ENCODE assay signal across 16 cellular contexts in genomic region chr14:68470361-68470760, GRCh38.
DNase-seq lines count a peak whose midpoint lies in the region; ATAC-seq and TF ChIP-seq lines count a peak whose summit lies in the region.
"Had no signal": no experiment of that assay in that cellular context is flagged by ENCODE, and none has a peak within 500 bp of the region (broad histone marks: within the 10 kb centered on the region; RNA-seq: fewer than 3 reads in every experiment).

No MANE protein-coding gene starts in this region.

- peaks cover 48% of the 10 kb centered on the region for H3K4me1 ChIP-seq in iPS-20b (ENCODE audit: insufficient read depth, low read length)
- H3K4me1 ChIP-seq in thyroid gland, result peaks cover 26 to 88% of the 10 kb centered on the region in 2 donors

- no peak for TF ChIP-seq CTCF in thyroid gland (IDR thresholded peaks at IDR 0.05)

- H3K27ac ChIP-seq in iPS-20b (ENCODE audit: low read length) (peak overlapping the region; percentile 86), thyroid gland (peak overlapping the region; percentile 92 to 97 (median 94))

- 94 to 98% methylated on average over 1 of the region's 1 CpG for WGBS in thyroid gland, 2 donors

- H3K9ac ChIP-seq in iPS-20b (ENCODE audit: low read depth, low read length), result peak overlapping the region; percentile 47; the same call in 1 of the 2 replicates

- peak overlapping the region; percentile 21 for H3K27ac Mint-ChIP-seq in activated naive CD8-positive, alpha-beta T cell treated with anti-CD3 and anti-CD28 coated beads, Interleukin-2, amount 50 U/mL, for 24 hours
- no peak overlapping the region for H3K27ac Mint-ChIP-seq in activated naive CD8-positive, alpha-beta T cell treated with anti-CD3 and anti-CD28 coated beads for 36 hours
- peak overlapping the region; percentile 62 for H3K27ac Mint-ChIP-seq in activated T-helper 2 cell treated with anti-CD3 and anti-CD28 coated beads, Interferon-gamma antibody, Interleukin-2, Interleukin-4, amounts not matched to agents 10 μg/mL and 5 μg/mL and 100 μg/mL, durations not matched to agents 14 hours and 24 hours and 36 hours

- H3K9me3 Mint-ChIP-seq in activated naive CD8-positive, alpha-beta T cell treated with anti-CD3 and anti-CD28 coated beads, Interleukin-2, amount 50 U/mL, for 24 hours, result no peaks in the 10 kb centered on the region
- H3K9me3 Mint-ChIP-seq in activated naive CD8-positive, alpha-beta T cell treated with anti-CD3 and anti-CD28 coated beads for 36 hours, result no peaks in the 10 kb centered on the region
- no peaks in the 10 kb centered on the region for H3K9me3 Mint-ChIP-seq in activated T-helper 2 cell treated with anti-CD3 and anti-CD28 coated beads, Interferon-gamma antibody, Interleukin-2, Interleukin-4, amounts not matched to agents 10 μg/mL and 5 μg/mL and 100 μg/mL, durations not matched to agents 14 hours and 24 hours and 36 hours
- H3K9me3 Mint-ChIP-seq: central memory CD8-positive, alpha-beta T cell; naive thymus-derived CD4-positive, alpha-beta T cell had no signal

- DNase-seq in activated naive CD8-positive, alpha-beta T cell treated with anti-CD3 and anti-CD28 coated beads, Interleukin-2, amount 50 U/mL, for 24 hours, result no peak
- DNase-seq in activated naive CD8-positive, alpha-beta T cell treated with anti-CD3 and anti-CD28 coated beads for 36 hours, result no peak
- no peak for DNase-seq in activated T-helper 2 cell treated with anti-CD3 and anti-CD28 coated beads, Interferon-gamma antibody, Interleukin-2, Interleukin-4, amounts not matched to agents 10 μg/mL and 5 μg/mL and 100 μg/mL, durations not matched to agents 14 hours and 24 hours and 36 hours (ENCODE audit: low spot score)
- DNase-seq in thyroid gland (no peak), midbrain (lab: John Stamatoyannopoulos, UW) (no peak), erythroblast (lab: John Stamatoyannopoulos, UW) (no peak)
- DNase-seq: activated T-cell treated with anti-CD3 and anti-CD28 coated beads for 4 hours; Calu3; naive thymus-derived CD4-positive, alpha-beta T cell; NCI-H1694; SHP77; T-helper 2 cell had no signal

- H3K27me3 ChIP-seq in iPS-20b (ENCODE audit: insufficient read depth, low read length), result no peaks in the 10 kb centered on the region
- no peaks in the 10 kb centered on the region for H3K27me3 ChIP-seq in thyroid gland

- H3K4me1 Mint-ChIP-seq in activated naive CD8-positive, alpha-beta T cell treated with anti-CD3 and anti-CD28 coated beads, Interleukin-2, amount 50 U/mL, for 24 hours, result peaks cover 35% of the 10 kb centered on the region
- H3K4me1 Mint-ChIP-seq in activated naive CD8-positive, alpha-beta T cell treated with anti-CD3 and anti-CD28 coated beads for 36 hours, result peaks cover 24% of the 10 kb centered on the region
- peaks cover 26% of the 10 kb centered on the region for H3K4me1 Mint-ChIP-seq in activated T-helper 2 cell treated with anti-CD3 and anti-CD28 coated beads, Interferon-gamma antibody, Interleukin-2, Interleukin-4, amounts not matched to agents 10 μg/mL and 5 μg/mL and 100 μg/mL, durations not matched to agents 14 hours and 24 hours and 36 hours (ENCODE audit: low read depth)

- intact Hi-C loops in activated T-helper 2 cell treated with anti-CD3 and anti-CD28 coated beads, Interferon-gamma antibody, Interleukin-2, Interleukin-4, amounts not matched to agents 10 μg/mL and 5 μg/mL and 100 μg/mL, durations not matched to agents 14 hours and 24 hours and 36 hours (cut with micrococcal nuclease), result no loop called here
- intact Hi-C loops in thyroid gland (cut with DNase I), result no loop called here

- TF ChIP-seq POLR2A in thyroid gland (IDR thresholded peaks at IDR 0.05) (no peak), erythroblast (IDR thresholded peaks at IDR 0.05; ENCODE audit: low read length) (no peak)

- H3K4me3 ChIP-seq in iPS-20b (ENCODE audit: low read length) (peak overlapping the region; percentile 9; the same call in 1 of the 2 replicates), thyroid gland (replicated peaks in 1 of 3) (no peak overlapping the region)

- no peak for ATAC-seq in activated naive CD8-positive, alpha-beta T cell treated with anti-CD3 and anti-CD28 coated beads, Interleukin-2, amount 50 U/mL, for 24 hours
- ATAC-seq in GM18517 (IDR thresholded peaks at IDR 0.05; ENCODE audit: unreplicated experiment), result no peak
- ATAC-seq: left ventricle myocardium superior; naive thymus-derived CD4-positive, alpha-beta T cell had no signal

- H3K36me3 Mint-ChIP-seq in activated naive CD8-positive, alpha-beta T cell treated with anti-CD3 and anti-CD28 coated beads, Interleukin-2, amount 50 U/mL, for 24 hours (ENCODE audit: low read depth), result no peaks in the 10 kb centered on the region
- peaks cover 4% of the 10 kb centered on the region for H3K36me3 Mint-ChIP-seq in activated naive CD8-positive, alpha-beta T cell treated with anti-CD3 and anti-CD28 coated beads for 36 hours
- peaks cover 4% of the 10 kb centered on the region for H3K36me3 Mint-ChIP-seq in activated T-helper 2 cell treated with anti-CD3 and anti-CD28 coated beads, Interferon-gamma antibody, Interleukin-2, Interleukin-4, amounts not matched to agents 10 μg/mL and 5 μg/mL and 100 μg/mL, durations not matched to agents 14 hours and 24 hours and 36 hours (ENCODE audit: low read depth)

- no peaks in the 10 kb centered on the region for H3K9me3 ChIP-seq in iPS-20b (ENCODE audit: insufficient read depth, low read depth, low read length)
- H3K9me3 ChIP-seq in thyroid gland, result no peaks in the 10 kb centered on the region

- H3K36me3 ChIP-seq in iPS-20b (ENCODE audit: insufficient read depth, low read depth, low read length), result no peaks in the 10 kb centered on the region
- no peaks in the 10 kb centered on the region for H3K36me3 ChIP-seq in thyroid gland

- H3K4me3 Mint-ChIP-seq in activated naive CD8-positive, alpha-beta T cell treated with anti-CD3 and anti-CD28 coated beads, Interleukin-2, amount 50 U/mL, for 24 hours, result no peak overlapping the region
- H3K4me3 Mint-ChIP-seq in activated naive CD8-positive, alpha-beta T cell treated with anti-CD3 and anti-CD28 coated beads for 36 hours, result no peak overlapping the region
- H3K4me3 Mint-ChIP-seq in activated T-helper 2 cell treated with anti-CD3 and anti-CD28 coated beads, Interferon-gamma antibody, Interleukin-2, Interleukin-4, amounts not matched to agents 10 μg/mL and 5 μg/mL and 100 μg/mL, durations not matched to agents 14 hours and 24 hours and 36 hours (ENCODE audit: low read depth), result no peak overlapping the region
- H3K4me3 Mint-ChIP-seq: central memory CD8-positive, alpha-beta T cell; naive thymus-derived CD4-positive, alpha-beta T cell had no signal

- H3K27me3 Mint-ChIP-seq in activated naive CD8-positive, alpha-beta T cell treated with anti-CD3 and anti-CD28 coated beads, Interleukin-2, amount 50 U/mL, for 24 hours, result no peaks in the 10 kb centered on the region
- H3K27me3 Mint-ChIP-seq in activated naive CD8-positive, alpha-beta T cell treated with anti-CD3 and anti-CD28 coated beads for 36 hours, result no peaks in the 10 kb centered on the region
- H3K27me3 Mint-ChIP-seq in activated T-helper 2 cell treated with anti-CD3 and anti-CD28 coated beads, Interferon-gamma antibody, Interleukin-2, Interleukin-4, amounts not matched to agents 10 μg/mL and 5 μg/mL and 100 μg/mL, durations not matched to agents 14 hours and 24 hours and 36 hours (ENCODE audit: low read depth), result no peaks in the 10 kb centered on the region
- H3K27me3 Mint-ChIP-seq: central memory CD8-positive, alpha-beta T cell; naive thymus-derived CD4-positive, alpha-beta T cell had no signal
